Comparison of ENCODE assay signal across 19 cellular contexts in the genomic region with DNA sequence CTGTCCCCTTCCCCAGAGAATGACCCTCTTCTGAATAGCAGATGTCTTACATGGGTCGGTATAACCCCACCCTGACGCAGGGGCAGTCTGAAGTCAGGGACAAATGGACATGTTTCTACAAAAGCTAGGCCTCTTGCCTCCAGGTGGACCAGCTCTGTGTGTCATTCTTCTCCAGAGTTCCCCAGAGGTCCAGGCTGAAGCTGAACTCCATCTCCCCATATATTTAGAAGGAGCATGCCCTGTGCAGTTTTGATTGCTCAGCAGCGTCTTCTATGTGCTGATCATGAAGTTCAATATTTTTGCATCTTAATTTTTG. TPM values are rescaled to one million over a fixed set of nuclear protein-coding genes. Genes with fewer than 3 reads are reported as not detected.
DNase-seq lines count a peak whose midpoint lies in the region; ATAC-seq and TF ChIP-seq lines count a peak whose summit lies in the region.
"Had no signal": no experiment of that assay in that cellular context is flagged by ENCODE, and none has a peak within 500 bp of the region (broad histone marks: within the 10 kb centered on the region; RNA-seq: fewer than 3 reads in every experiment).

No MANE protein-coding gene starts in this region.

- H3K79me2 ChIP-seq in mammary epithelial cell (ENCODE audit: insufficient read depth, low read length) (no peaks in the 10 kb centered on the region), trophoblast cell (ENCODE audit: control insufficient read depth, insufficient read depth, low read length, poor library complexity) (no peaks in the 10 kb centered on the region)

- no peaks in the 10 kb centered on the region for H3K4me1 Mint-ChIP-seq in activated CD8-positive, alpha-beta T cell treated with anti-CD3 and anti-CD28 coated beads for 36 hours (ENCODE audit: low read depth)

- TF ChIP-seq CTCF in left ventricle myocardium inferior (IDR thresholded peaks at IDR 0.05; ENCODE audit: borderline replicate concordance): no peak
- TF ChIP-seq CTCF in mammary epithelial cell (conservative IDR thresholded peaks at IDR 0.05 in 1 of 2, IDR thresholded peaks at IDR 0.05 in 1 of 2; ENCODE audit: extremely low read depth in 1 of 2, insufficient read depth in 1 of 2, low read depth in 1 of 2, low read length in 2 of 2): no peak
- no peak for TF ChIP-seq CTCF in activated CD8-positive, alpha-beta T cell treated with anti-CD3 and anti-CD28 coated beads for 36 hours (IDR thresholded peaks at IDR 0.05)

- intact Hi-C loops in left ventricle myocardium inferior (cut with micrococcal nuclease): no loop called here
- intact Hi-C loops in Right ventricle myocardium superior (cut with DNase I): no loop called here
- intact Hi-C loops in mammary epithelial cell (cut with micrococcal nuclease): no loop called here
- intact Hi-C loops in activated CD8-positive, alpha-beta T cell treated with anti-CD3 and anti-CD28 coated beads for 36 hours (cut with micrococcal nuclease): no loop called here

- CTCF ChIA-PET in mammary epithelial cell (lab: Charles Lee; ENCODE audit: low non-redundant PET): no interaction called here
- CTCF ChIA-PET in activated CD8-positive, alpha-beta T cell treated with anti-CD3 and anti-CD28 coated beads for 36 hours (lab: Charles Lee): no interaction called here

- no peak for ATAC-seq in Right ventricle myocardium superior (ENCODE audit: poor library complexity)
- no peak for ATAC-seq in activated CD8-positive, alpha-beta T cell treated with anti-CD3 and anti-CD28 coated beads for 36 hours
- ATAC-seq: HCT116 had no signal

- H2BK12ac ChIP-seq in trophoblast cell (ENCODE audit: low read length): peak overlapping the region; percentile 71

- no peak overlapping the region for H3K9ac ChIP-seq in mammary epithelial cell (ENCODE audit: insufficient read depth, low read length)
- no peak overlapping the region for H3K9ac ChIP-seq in trophoblast cell (ENCODE audit: low read length)

- no peak for DNase-seq in left ventricle myocardium inferior
- DNase-seq in Right ventricle myocardium superior: no peak
- DNase-seq in mammary epithelial cell: no peak
- no peak for DNase-seq in trophoblast cell
- no peak for DNase-seq in activated CD8-positive, alpha-beta T cell treated with anti-CD3 and anti-CD28 coated beads for 36 hours
- no peak for DNase-seq in NCI-H146 (lab: John Stamatoyannopoulos, UW)
- DNase-seq in stimulated activated naive CD4-positive, alpha-beta T cell (lab: John Stamatoyannopoulos, UW): no peak
- DNase-seq: DMS79 treated with DMSO at 0.1 percent for 48 hours, GF-D8, KG1, MM.1S, NCI-H1694, NCI-H2029 treated with DMSO at 0.1 percent for 48 hours, NCI-H446 treated with DMSO at 0.1 percent for 48 hours, NCI-H526, NCI-H82 had no signal

- no peak overlapping the region for H4K12ac ChIP-seq in trophoblast cell (ENCODE audit: low read depth, low read length)

- H3K4me3 ChIP-seq in left ventricle myocardium inferior (no peak overlapping the region), mammary epithelial cell (replicated peaks in 1 of 3; ENCODE audit: insufficient read depth in 1 of 3, low read depth in 2 of 3, low read length in 3 of 3) (no peak overlapping the region), trophoblast cell (ENCODE audit: low read depth, low read length) (no peak overlapping the region)
- H3K4me3 ChIP-seq: SJSA1 had no signal

- no peak overlapping the region for H2BK5ac ChIP-seq in trophoblast cell (ENCODE audit: low read depth, low read length, poor library complexity)

- H3K4me2 ChIP-seq in mammary epithelial cell (ENCODE audit: insufficient read depth, low read depth, low read length) (no peak overlapping the region), trophoblast cell (ENCODE audit: low read length) (no peak overlapping the region)

- no peaks in the 10 kb centered on the region for H4K20me1 ChIP-seq in mammary epithelial cell (ENCODE audit: insufficient read depth, low read length)

- H3K4me1 ChIP-seq in left ventricle myocardium inferior: no peaks in the 10 kb centered on the region
- peaks cover 13% of the 10 kb centered on the region for H3K4me1 ChIP-seq in mammary epithelial cell (ENCODE audit: insufficient read depth, low read length)
- peaks cover 0 to 2% of the 10 kb centered on the region in 2 experiments for H3K4me1 ChIP-seq in trophoblast cell (ENCODE audit: control insufficient read depth in 1 of 2, insufficient read depth in 2 of 2, low read length in 2 of 2)
- H3K4me1 ChIP-seq: SJSA1 had no signal

- no peak overlapping the region for H3K27ac Mint-ChIP-seq in activated CD8-positive, alpha-beta T cell treated with anti-CD3 and anti-CD28 coated beads for 36 hours

- no peak overlapping the region for H3K14ac ChIP-seq in trophoblast cell (ENCODE audit: low read length)

- BruUV-seq in mammary epithelial cell (replicated peaks; lab: Mats Ljungman, UMichigan): no TSS peak

- H3K4me3 Mint-ChIP-seq in activated CD8-positive, alpha-beta T cell treated with anti-CD3 and anti-CD28 coated beads for 36 hours: no peak overlapping the region

- in situ Hi-C loops in mammary epithelial cell (cut with MboI; ENCODE audit: low sequenced_read_pairs in 2 of 2): no loop called here

- H3K9me3 ChIP-seq in left ventricle myocardium inferior (replicated peaks) (no peaks in the 10 kb centered on the region), mammary epithelial cell (replicated peaks; ENCODE audit: insufficient read depth, low read length) (no peaks in the 10 kb centered on the region), trophoblast cell (ENCODE audit: insufficient read depth, low read depth, low read length) (no peaks in the 10 kb centered on the region)
- H3K9me3 ChIP-seq: SJSA1 had no signal

- no peak overlapping the region for H4K91ac ChIP-seq in trophoblast cell (ENCODE audit: low read depth, low read length)

- H3K27me3 ChIP-seq in left ventricle myocardium inferior (ENCODE audit: low read depth) (no peaks in the 10 kb centered on the region), mammary epithelial cell (ENCODE audit: insufficient read depth, low read length) (no peaks in the 10 kb centered on the region), trophoblast cell (ENCODE audit: insufficient read depth, low read length) (no peaks in the 10 kb centered on the region)
- H3K27me3 ChIP-seq: SJSA1 had no signal

- H3K27ac ChIP-seq in left ventricle myocardium inferior (replicated peaks) (peak overlapping the region; percentile 31), mammary epithelial cell (ENCODE audit: insufficient read depth, low read depth, low read length) (no peak overlapping the region), trophoblast cell (ENCODE audit: low read depth, low read length) (no peak overlapping the region)
- H3K27ac ChIP-seq: SJSA1 had no signal

- no peaks in the 10 kb centered on the region for H3K36me3 ChIP-seq in left ventricle myocardium inferior
- no peaks in the 10 kb centered on the region for H3K36me3 ChIP-seq in mammary epithelial cell (ENCODE audit: insufficient read depth, low read length)
- H3K36me3 ChIP-seq in trophoblast cell (ENCODE audit: control insufficient read depth in 1 of 2, insufficient read depth in 2 of 2, low read length in 2 of 2): no peaks in the 10 kb centered on the region
- H3K36me3 ChIP-seq: SJSA1 had no signal

- H2BK120ac ChIP-seq in trophoblast cell (ENCODE audit: insufficient read depth, low read length, poor library complexity): no peak overlapping the region

- no peak overlapping the region for H3K4ac ChIP-seq in trophoblast cell (ENCODE audit: low read depth, low read length)

- H3K18ac ChIP-seq in trophoblast cell (ENCODE audit: low read length): no peak overlapping the region

- H2AK5ac ChIP-seq in trophoblast cell (ENCODE audit: low read length): no peak overlapping the region

- H3K79me1 ChIP-seq in trophoblast cell (ENCODE audit: low read length): no peaks in the 10 kb centered on the region

- dilution Hi-C loops in mammary epithelial cell (cut with HindIII; ENCODE audit: low sequenced_read_pairs): no loop called here

- no peak overlapping the region for H4K8ac ChIP-seq in trophoblast cell (ENCODE audit: low read depth, low read length)

- peak overlapping the region; percentile 61 for H2AFZ ChIP-seq in mammary epithelial cell (ENCODE audit: low read depth, low read length)
- no peak overlapping the region for H2AFZ ChIP-seq in trophoblast cell (ENCODE audit: insufficient read depth, low read length, poor library complexity)

- POLR2A ChIA-PET in activated CD8-positive, alpha-beta T cell treated with anti-CD3 and anti-CD28 coated beads for 36 hours (lab: Charles Lee): no interaction called here

- no peak overlapping the region for H3K23ac ChIP-seq in trophoblast cell (ENCODE audit: low read length)

- WGBS in mammary epithelial cell (ENCODE audit: low coverage, missing lambda C conversion rate): 97% methylated on average over 3 of the region's 3 CpGs
- no CpG with 5 or more reads among the region's 3 CpGs for WGBS in trophoblast cell (ENCODE audit: extremely low coverage, insufficient coverage, insufficient read length)

- H3K27me3 Mint-ChIP-seq in activated CD8-positive, alpha-beta T cell treated with anti-CD3 and anti-CD28 coated beads for 36 hours: peaks cover 5% of the 10 kb centered on the region

- no peaks in the 10 kb centered on the region for H3K9me3 Mint-ChIP-seq in activated CD8-positive, alpha-beta T cell treated with anti-CD3 and anti-CD28 coated beads for 36 hours

- no peaks in the 10 kb centered on the region for H3K36me3 Mint-ChIP-seq in activated CD8-positive, alpha-beta T cell treated with anti-CD3 and anti-CD28 coated beads for 36 hours (ENCODE audit: low read depth)

RNA-seq across cellular contexts. Expression of a gene that starts 8.8 kb away (rescaled TPM):
- total RNA-seq in left ventricle myocardium inferior (8.3 TPM), Right ventricle myocardium superior (8.2 TPM), mammary epithelial cell (1 to 10 TPM; 2.4 to 4.5 TPM)
- 0.91 TPM for polyA plus RNA-seq in mammary epithelial cell
- not detected for polyA minus RNA-seq in mammary epithelial cell
- polyA plus RNA-seq in trophoblast cell (2013): 0.19 and 0.35 TPM in 2 replicates
- not detected for total RNA-seq in activated CD8-positive, alpha-beta T cell treated with anti-CD3 and anti-CD28 coated beads for 36 hours

RNA-seq across cellular contexts. Expression of a gene that starts 27.4 kb away (rescaled TPM):
- total RNA-seq in left ventricle myocardium inferior (2.2 TPM), Right ventricle myocardium superior (6.8 TPM), mammary epithelial cell (10 to 100 TPM in 1 of 2 donors, 1 to 10 TPM in 1; 5.5 to 16.7 TPM)
- polyA plus RNA-seq in mammary epithelial cell: 0.23 TPM
- polyA minus RNA-seq in mammary epithelial cell: 5.1 TPM
- polyA plus RNA-seq in trophoblast cell (2013): 0.10 and 0.14 TPM in 2 replicates
- total RNA-seq in activated CD8-positive, alpha-beta T cell treated with anti-CD3 and anti-CD28 coated beads for 36 hours: not detected
- total RNA-seq: Calu3 had no signal
